8 cellular contexts compared by ENCODE assay signal in the genomic region with DNA sequence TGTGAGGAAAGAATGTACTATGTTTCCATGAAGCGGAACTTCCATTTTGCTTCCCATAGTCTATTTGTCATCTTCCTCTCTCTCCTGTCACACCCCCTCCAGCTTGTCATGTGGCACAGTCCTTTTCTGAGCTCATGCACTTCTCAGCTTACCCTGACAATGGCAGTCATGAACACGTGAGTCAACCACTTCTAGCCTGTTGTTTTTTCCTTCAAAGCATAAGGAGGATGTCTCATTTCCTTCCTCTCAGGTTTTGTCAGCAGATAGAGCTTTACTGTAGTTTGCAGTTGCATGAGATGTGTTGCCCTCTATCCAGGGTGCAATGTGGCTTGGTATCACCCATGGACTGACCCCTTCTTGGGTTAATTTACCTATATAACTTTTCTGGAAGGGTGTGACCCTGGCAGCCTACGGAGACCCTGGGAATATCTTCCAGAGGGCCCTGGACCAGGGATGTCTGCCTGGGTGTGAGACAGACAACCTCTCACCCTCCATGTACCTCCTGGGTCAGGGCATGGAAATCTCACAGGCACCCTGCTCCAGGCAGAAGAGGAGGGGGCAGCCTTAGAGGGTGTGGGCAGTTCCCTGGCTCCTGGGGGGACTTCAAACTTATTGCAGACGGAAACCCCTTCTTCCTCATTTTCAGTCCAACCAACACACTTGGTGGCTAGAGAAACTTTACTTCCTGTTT. TPM values are rescaled to one million over a fixed set of nuclear protein-coding genes. Genes with fewer than 3 reads are reported as not detected.
DNase-seq lines count a peak whose midpoint lies in the region; ATAC-seq and TF ChIP-seq lines count a peak whose summit lies in the region.

No MANE protein-coding gene starts in this region.

- H3K4me1 Mint-ChIP-seq in activated CD4-positive, alpha-beta T cell treated with anti-CD3 and anti-CD28 coated beads, Interleukin-2, amount 10 ng/mL, durations not matched to agents 24 days and 14 days = peaks cover 52% of the 10 kb centered on the region
- H3K4me1 Mint-ChIP-seq in natural killer cell treated with Interleukin-12 subunit alpha and Interleukin-12 subunit beta and Interleukin-15 and Interleukin-18, amount 100 ng/mL, for 72 hours (ENCODE audit: low read depth in 2 of 2) = peaks cover 27 to 40% of the 10 kb centered on the region in 2 donors

- ATAC-seq in natural killer cell treated with Interleukin-12 subunit alpha and Interleukin-12 subunit beta and Interleukin-15 and Interleukin-18, amount 100 ng/mL, for 72 hours = peak; percentile 75 to 84
- peak; percentile 55 for ATAC-seq in aorta (ENCODE audit: low FRiP score)

- DNase-seq in AG20443 (ENCODE audit: low spot score) (peak; percentile 55), GM20000 (ENCODE audit: low spot score) (peak; percentile 40), NCI-H2029 treated with DMSO at 0.1 percent for 48 hours (lab: John Stamatoyannopoulos, UW) (peak; percentile 74), epithelial cell of prostate (ENCODE audit: low read depth, low spot score) (peak; percentile 78), aorta (peak in 1 of 2 donors; percentile 82), GOT3 (lab: John Stamatoyannopoulos, UW) (no peak)
- DNase-seq in activated CD4-positive, alpha-beta T cell treated with anti-CD3 and anti-CD28 coated beads, Interleukin-2, amount 10 ng/mL, durations not matched to agents 24 days and 14 days = peak; percentile 94
- peak; percentile 75 for DNase-seq in natural killer cell treated with Interleukin-12 subunit alpha and Interleukin-12 subunit beta and Interleukin-15 and Interleukin-18, amount 100 ng/mL, for 72 hours (ENCODE audit: low spot score)

- H3K9me3 Mint-ChIP-seq in activated CD4-positive, alpha-beta T cell treated with anti-CD3 and anti-CD28 coated beads, Interleukin-2, amount 10 ng/mL, durations not matched to agents 24 days and 14 days = peaks cover 4% of the 10 kb centered on the region
- no peaks in the 10 kb centered on the region for H3K9me3 Mint-ChIP-seq in natural killer cell treated with Interleukin-12 subunit alpha and Interleukin-12 subunit beta and Interleukin-15 and Interleukin-18, amount 100 ng/mL, for 72 hours

- H3K27me3 ChIP-seq in aorta (ENCODE audit: control insufficient read depth in 1 of 2, insufficient read depth in 2 of 2, low read length in 1 of 2) = no peaks in the 10 kb centered on the region

- WGBS in aorta, 2 donors = 46% methylated on average over 4 of the region's 4 CpGs

- H3K9me3 ChIP-seq in aorta (ENCODE audit: control insufficient read depth, low read length) = no peaks in the 10 kb centered on the region

- no peak overlapping the region for H3K4me3 ChIP-seq in aorta (ENCODE audit: low read length in 2 of 2)

- H3K4me3 Mint-ChIP-seq in activated CD4-positive, alpha-beta T cell treated with anti-CD3 and anti-CD28 coated beads, Interleukin-2, amount 10 ng/mL, durations not matched to agents 24 days and 14 days = peak overlapping the region; percentile 75
- H3K4me3 Mint-ChIP-seq in natural killer cell treated with Interleukin-12 subunit alpha and Interleukin-12 subunit beta and Interleukin-15 and Interleukin-18, amount 100 ng/mL, for 72 hours = peak overlapping the region; percentile 82

- H3K27ac ChIP-seq in epithelial cell of prostate = peak overlapping the region; percentile 63
- no peak overlapping the region for H3K27ac ChIP-seq in aorta (ENCODE audit: low read depth in 1 of 2, low read length in 2 of 2)

- peaks cover 5% of the 10 kb centered on the region for H3K27me3 Mint-ChIP-seq in activated CD4-positive, alpha-beta T cell treated with anti-CD3 and anti-CD28 coated beads, Interleukin-2, amount 10 ng/mL, durations not matched to agents 24 days and 14 days
- peaks cover 0 to 4% of the 10 kb centered on the region in 2 donors for H3K27me3 Mint-ChIP-seq in natural killer cell treated with Interleukin-12 subunit alpha and Interleukin-12 subunit beta and Interleukin-15 and Interleukin-18, amount 100 ng/mL, for 72 hours

- H3K27ac Mint-ChIP-seq in activated CD4-positive, alpha-beta T cell treated with anti-CD3 and anti-CD28 coated beads, Interleukin-2, amount 10 ng/mL, durations not matched to agents 24 days and 14 days = peak overlapping the region; percentile 95
- peak overlapping the region; percentile 51 to 63 for H3K27ac Mint-ChIP-seq in natural killer cell treated with Interleukin-12 subunit alpha and Interleukin-12 subunit beta and Interleukin-15 and Interleukin-18, amount 100 ng/mL, for 72 hours

- intact Hi-C loops in activated CD4-positive, alpha-beta T cell treated with anti-CD3 and anti-CD28 coated beads, Interleukin-2, amount 10 ng/mL, durations not matched to agents 24 days and 14 days (cut with micrococcal nuclease) = loop anchor here (1.0 to 10.0 kb wide), 12 partner anchors 8 to 1215 kb away; a partner anchor contains a TSS
- intact Hi-C loops in aorta (cut with DNase I) = loop anchor here (5.0 to 10.0 kb wide), 4 partner anchors 415 to 887 kb away; a partner anchor contains a TSS

- peaks cover 10% of the 10 kb centered on the region for H3K36me3 Mint-ChIP-seq in activated CD4-positive, alpha-beta T cell treated with anti-CD3 and anti-CD28 coated beads, Interleukin-2, amount 10 ng/mL, durations not matched to agents 24 days and 14 days (ENCODE audit: low read depth)
- peaks cover 5% of the 10 kb centered on the region for H3K36me3 Mint-ChIP-seq in natural killer cell treated with Interleukin-12 subunit alpha and Interleukin-12 subunit beta and Interleukin-15 and Interleukin-18, amount 100 ng/mL, for 72 hours

- H3K36me3 ChIP-seq in aorta (ENCODE audit: control insufficient read depth in 1 of 2, insufficient read depth in 2 of 2, low read length in 1 of 2) = no peaks in the 10 kb centered on the region

- no peaks in the 10 kb centered on the region for H3K4me1 ChIP-seq in aorta (ENCODE audit: control insufficient read depth in 1 of 2, insufficient read depth in 2 of 2, low read length in 2 of 2)

- TF ChIP-seq CTCF in GM20000 (IDR thresholded peaks at IDR 0.05; ENCODE audit: extremely low read depth, missing control alignments) = no peak

RNA-seq across cellular contexts. Expression of a gene that starts 4.0 kb away (rescaled TPM):
- total RNA-seq in activated CD4-positive, alpha-beta T cell treated with anti-CD3 and anti-CD28 coated beads, Interleukin-2, amount 10 ng/mL, durations not matched to agents 24 days and 14 days = 77.7 and 78.3 TPM in 2 replicates
- 100 to 1,000 TPM in 1 of 2 donors, 10 to 100 TPM in 1; 95.3 to 129 TPM for total RNA-seq in natural killer cell treated with Interleukin-12 subunit alpha and Interleukin-12 subunit beta and Interleukin-15 and Interleukin-18, amount 100 ng/mL, for 72 hours
- 10 to 100 TPM; 17.4 to 17.7 TPM for total RNA-seq in aorta
- 1 to 10 TPM; 1.6 to 1.7 TPM for polyA plus RNA-seq in aorta
